Comparison of ENCODE assay signal across 10 cellular contexts in genomic region chr17:59367657-59368045, GRCh38. TPM values are rescaled to one million over a fixed set of nuclear protein-coding genes. Genes with fewer than 3 reads are reported as not detected.
DNase-seq lines count a peak whose midpoint lies in the region; ATAC-seq and TF ChIP-seq lines count a peak whose summit lies in the region.
"Had no signal": no experiment of that assay in that cellular context is flagged by ENCODE, and none has a peak within 500 bp of the region (broad histone marks: within the 10 kb centered on the region; RNA-seq: fewer than 3 reads in every experiment).

No MANE protein-coding gene starts in this region.

- no peaks in the 10 kb centered on the region for H3K27me3 ChIP-seq in ovary
- H3K27me3 ChIP-seq: neutrophil had no signal

- H3K27ac ChIP-seq in ovary = peak overlapping the region in 1 of 2 donors; percentile 68
- H3K27ac ChIP-seq: neutrophil had no signal

- WGBS in ovary, 3 donors = 75 to 80% (median 79%) methylated on average over 1 of the region's 1 CpG

- H3K4me3 ChIP-seq in choroid plexus epithelial cell (ENCODE audit: low read depth, low read length) (no peak overlapping the region), ovary (no peak overlapping the region)

- ATAC-seq in stimulated activated naive CD8-positive, alpha-beta T cell treated with anti-CD3 and anti-CD28 coated beads, Interleukin-15, Interleukin-2, amounts not matched to agents 100 U/mL and 50 U/mL, for 24 hours = peak; percentile 23
- no peak for ATAC-seq in stimulated activated naive CD8-positive, alpha-beta T cell treated with anti-CD3 and anti-CD28 coated beads, Interleukin-15, amount 100 ng/mL, for 72 hours
- ATAC-seq in naive thymus-derived CD8-positive, alpha-beta T cell = no peak
- ATAC-seq in GM19351 (IDR thresholded peaks at IDR 0.05; ENCODE audit: unreplicated experiment) = no peak

- H3K9me3 Mint-ChIP-seq in stimulated activated naive CD8-positive, alpha-beta T cell treated with anti-CD3 and anti-CD28 coated beads, Interleukin-15, amount 100 ng/mL, for 72 hours = no peaks in the 10 kb centered on the region
- no peaks in the 10 kb centered on the region for H3K9me3 Mint-ChIP-seq in naive thymus-derived CD8-positive, alpha-beta T cell
- H3K9me3 Mint-ChIP-seq: activated naive CD8-positive, alpha-beta T cell treated with anti-CD3 and anti-CD28 coated beads, Interleukin-2, amount 10 ng/mL, durations not matched to agents 7 days and 5 days had no signal

- TF ChIP-seq CTCF in choroid plexus epithelial cell (conservative IDR thresholded peaks at IDR 0.05; ENCODE audit: low read depth, low read length) (no peak), ovary (IDR thresholded peaks at IDR 0.05) (no peak)

- intact Hi-C loops in ovary (cut with DNase I) = loop anchor here in 1 of 4 donors (5.0 kb wide), 1 partner anchor 35 kb away; the partner anchor contains the start of gene YPEL2

- TF ChIP-seq POLR2A in ovary (IDR thresholded peaks at IDR 0.05) = no peak

- peak overlapping the region in 1 of 2 donors; percentile 2 for H3K4me3 Mint-ChIP-seq in stimulated activated naive CD8-positive, alpha-beta T cell treated with anti-CD3 and anti-CD28 coated beads, Interleukin-15, amount 100 ng/mL, for 72 hours
- peak overlapping the region in 7 of 10 donors; percentile 74 to 86 (median 81) for H3K4me3 Mint-ChIP-seq in naive thymus-derived CD8-positive, alpha-beta T cell
- H3K4me3 Mint-ChIP-seq: activated naive CD8-positive, alpha-beta T cell treated with anti-CD3 and anti-CD28 coated beads, Interleukin-2, amount 10 ng/mL, durations not matched to agents 7 days and 5 days had no signal

- POLR2A ChIA-PET in naive thymus-derived CD8-positive, alpha-beta T cell (lab: Charles Lee) = no interaction called here

- H3K27ac Mint-ChIP-seq in stimulated activated naive CD8-positive, alpha-beta T cell treated with anti-CD3 and anti-CD28 coated beads, Interleukin-15, amount 100 ng/mL, for 72 hours = peak overlapping the region in 1 of 2 donors; percentile 38
- H3K27ac Mint-ChIP-seq in naive thymus-derived CD8-positive, alpha-beta T cell = peak overlapping the region; percentile 88 to 99 (median 96)
- H3K27ac Mint-ChIP-seq: activated naive CD8-positive, alpha-beta T cell treated with anti-CD3 and anti-CD28 coated beads, Interleukin-2, amount 10 ng/mL, durations not matched to agents 7 days and 5 days had no signal

- H3K9me3 ChIP-seq in ovary = no peaks in the 10 kb centered on the region
- H3K9me3 ChIP-seq: neutrophil had no signal

- H3K4me1 Mint-ChIP-seq in stimulated activated naive CD8-positive, alpha-beta T cell treated with anti-CD3 and anti-CD28 coated beads, Interleukin-15, amount 100 ng/mL, for 72 hours = peaks cover 94% of the 10 kb centered on the region
- peaks cover 50 to 91% (median 86%) of the 10 kb centered on the region in 4 donors for H3K4me1 Mint-ChIP-seq in naive thymus-derived CD8-positive, alpha-beta T cell

- no peak for TF ChIP-seq EP300 in ovary (IDR thresholded peaks at IDR 0.05)

- peaks cover 0 to 6% (median 1%) of the 10 kb centered on the region in 3 donors for H3K36me3 Mint-ChIP-seq in naive thymus-derived CD8-positive, alpha-beta T cell

- H3K4me1 ChIP-seq in ovary (ENCODE audit: insufficient read depth) = peaks cover 45% of the 10 kb centered on the region

- H3K27me3 Mint-ChIP-seq in stimulated activated naive CD8-positive, alpha-beta T cell treated with anti-CD3 and anti-CD28 coated beads, Interleukin-15, amount 100 ng/mL, for 72 hours = no peaks in the 10 kb centered on the region
- H3K27me3 Mint-ChIP-seq in naive thymus-derived CD8-positive, alpha-beta T cell = no peaks in the 10 kb centered on the region
- H3K27me3 Mint-ChIP-seq: activated naive CD8-positive, alpha-beta T cell treated with anti-CD3 and anti-CD28 coated beads, Interleukin-2, amount 10 ng/mL, durations not matched to agents 7 days and 5 days had no signal

- H3K36me3 ChIP-seq in ovary = no peaks in the 10 kb centered on the region
- H3K36me3 ChIP-seq: neutrophil had no signal

- DNase-seq in stimulated activated naive CD8-positive, alpha-beta T cell treated with anti-CD3 and anti-CD28 coated beads, Interleukin-15, Interleukin-2, amounts not matched to agents 100 U/mL and 50 U/mL, for 24 hours = no peak
- no peak for DNase-seq in stimulated activated naive CD8-positive, alpha-beta T cell treated with anti-CD3 and anti-CD28 coated beads, Interleukin-15, amount 100 ng/mL, for 72 hours
- DNase-seq in choroid plexus epithelial cell (ENCODE audit: low read depth) (peak; percentile 48), cerebellar nuclear complex (lab: John Stamatoyannopoulos, UW) (no peak), ovary (no peak)
- no peak for DNase-seq in naive thymus-derived CD8-positive, alpha-beta T cell
- no peak for DNase-seq in activated CD8-positive, alpha-beta memory T cell treated with anti-CD3 and anti-CD28 coated beads, Interleukin-2, amount 50 U/mL, for 4 hours
- DNase-seq: activated naive CD8-positive, alpha-beta T cell treated with anti-CD3 and anti-CD28 coated beads, Interleukin-2, amount 10 ng/mL, durations not matched to agents 7 days and 5 days had no signal

RNA-seq across cellular contexts. Expression of gene YPEL2, which starts 36.2 kb away (rescaled TPM):
- 10 to 100 TPM; 73.5 to 75.0 TPM for total RNA-seq in naive thymus-derived CD8-positive, alpha-beta T cell
- polyA plus RNA-seq in naive thymus-derived CD8-positive, alpha-beta T cell = 10 to 100 TPM; 22.0 to 28.7 (median 25.2) TPM
- 10 to 100 TPM in 4 of 7 donors, 1 to 10 TPM in 3; 6.6 to 28.1 (median 10.6) TPM for total RNA-seq in ovary
- polyA plus RNA-seq in ovary = 10 to 100 TPM in 1 of 2 donors, 1 to 10 TPM in 1; 9.1 to 14.0 TPM
